Comparison of ENCODE assay signal across 1 cellular context in the genomic region with DNA sequence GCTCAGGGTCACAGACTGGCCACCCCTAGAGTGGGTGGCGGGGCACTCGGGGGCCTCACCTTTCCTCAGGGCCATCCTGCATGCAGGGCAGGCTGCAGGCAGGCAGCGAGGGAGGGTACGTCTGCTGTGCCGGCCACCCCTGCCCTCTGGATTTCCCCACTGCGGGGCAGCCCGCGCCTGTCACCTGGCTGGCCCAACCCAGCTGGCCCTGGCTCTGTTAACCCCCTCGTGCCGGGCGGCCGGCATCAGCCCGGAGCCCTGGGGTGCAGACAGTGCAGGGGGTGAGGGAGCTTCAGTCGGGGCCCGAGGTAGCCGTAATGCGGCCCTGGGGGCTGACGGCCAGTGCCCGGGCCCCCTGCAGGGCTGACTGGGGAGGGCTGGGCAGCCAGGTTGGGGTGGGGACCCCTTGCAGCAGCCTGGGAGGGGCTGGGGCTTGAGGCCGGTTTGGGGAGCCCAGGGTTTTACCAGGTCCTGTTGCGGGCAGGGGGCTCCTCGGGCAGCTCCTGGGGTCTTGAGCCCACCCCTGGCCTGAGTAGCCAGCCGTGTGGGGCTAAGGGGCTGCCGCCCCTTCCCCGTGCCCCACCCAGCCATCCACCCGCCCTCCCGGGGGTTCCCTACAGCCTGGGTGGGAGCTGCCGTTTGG.
TF ChIP-seq lines count a peak whose summit lies in the region.

A gene (minus strand): TSS at position 128 of the 643 bp plus-strand sequence. CDS start 53 bp downstream, at position 75.

TF ChIP-seq in H1, 55 proteins besides CTCF, POLR2A, EP300 and RAD21:
- TF ChIP-seq JUN (IDR thresholded peaks at IDR 0.05; ENCODE audit: low read depth, low read length), result no peak
- TF ChIP-seq JUND (IDR thresholded peaks at IDR 0.05; ENCODE audit: low read length), result no peak
- TF ChIP-seq CBX5 (IDR thresholded peaks at IDR 0.05; ENCODE audit: low read depth, low read length), result no peak
